Comparison of ENCODE assay signal across 9 cellular contexts in genomic region chr6:89941031-89941775, GRCh38. TPM values are rescaled to one million over a fixed set of nuclear protein-coding genes. Genes with fewer than 3 reads are reported as not detected.
DNase-seq lines count a peak whose midpoint lies in the region; ATAC-seq and TF ChIP-seq lines count a peak whose summit lies in the region.
"Had no signal": no experiment of that assay in that cellular context is flagged by ENCODE, and none has a peak within 500 bp of the region (broad histone marks: within the 10 kb centered on the region; RNA-seq: fewer than 3 reads in every experiment).

No MANE protein-coding gene starts in this region.

- TF ChIP-seq CTCF in AG10803 (conservative IDR thresholded peaks at IDR 0.05; ENCODE audit: low read length) (no peak), mucosa of descending colon (IDR thresholded peaks at IDR 0.05) (no peak)

- H3K36me3 ChIP-seq in mucosa of descending colon (ENCODE audit: low read depth), result no peaks in the 10 kb centered on the region
- H3K36me3 ChIP-seq: cardiac muscle cell had no signal

- H3K4me3 ChIP-seq in AG10803 (ENCODE audit: low read length), result no peak overlapping the region
- no peak overlapping the region for H3K4me3 ChIP-seq in mucosa of descending colon
- H3K4me3 ChIP-seq: cardiac muscle cell had no signal

- no peaks in the 10 kb centered on the region for H3K9me3 ChIP-seq in mucosa of descending colon

- intact Hi-C loops in mucosa of descending colon (cut with DNase I, micrococcal nuclease), result loop anchor here (5.0 to 10.0 kb wide), 3 partner anchors 454 to 536 kb away; no protein-coding TSS in a partner anchor

- DNase-seq in AG10803 (ENCODE audit: low read depth), result peak; percentile 34
- DNase-seq in NCI-H2107 (lab: John Stamatoyannopoulos, UW), result peak; percentile 27
- peak; percentile 32 for DNase-seq in cerebellum (ENCODE audit: low spot score)
- DNase-seq in mucosa of descending colon, result peak in 2 of 3 donors; percentile 31 to 44
- DNase-seq in glomerular visceral epithelial cell (ENCODE audit: extremely low spot score), result no peak

- H3K4me1 ChIP-seq in mucosa of descending colon (ENCODE audit: low read depth), result peaks cover 12% of the 10 kb centered on the region

- ATAC-seq in mucosa of descending colon (peak; percentile 77), GM21390 (IDR thresholded peaks at IDR 0.05; ENCODE audit: unreplicated experiment) (no peak), GM19351 (IDR thresholded peaks at IDR 0.05; ENCODE audit: unreplicated experiment) (no peak), HG03442 (IDR thresholded peaks at IDR 0.05; ENCODE audit: unreplicated experiment) (no peak)

RNA-seq across cellular contexts. Expression of gene GJA10, which starts 46.9 kb away (rescaled TPM):
- total RNA-seq in cerebellum (not detected), mucosa of descending colon (not detected)
- total RNA-seq: cardiac muscle cell had no signal
